In genomic region chr9:97479496-97480159, GRCh38 we compare ENCODE assay signal across 19 cellular contexts. TPM values are rescaled to one million over a fixed set of nuclear protein-coding genes. Genes with fewer than 3 reads are reported as not detected.
DNase-seq lines count a peak whose midpoint lies in the region; ATAC-seq, FAIRE-seq and TF ChIP-seq lines count a peak whose summit lies in the region.
"Had no signal": no experiment of that assay in that cellular context is flagged by ENCODE, and none has a peak within 500 bp of the region (broad histone marks: within the 10 kb centered on the region; RNA-seq: fewer than 3 reads in every experiment).

No MANE protein-coding gene starts in this region.

- TF ChIP-seq EP300 in HepG2 (IDR thresholded peaks at IDR 0.05; ENCODE audit: low read depth in 2 of 2, low read length in 2 of 2) (no peak), HepG2 (CRISPR knock-in tag; IDR thresholded peaks at IDR 0.05; ENCODE audit: borderline replicate concordance) (no peak)

- no peak overlapping the region for H2AFZ ChIP-seq in HepG2 (ENCODE audit: low read length)
- H2AFZ ChIP-seq: GM23248 had no signal

- H3K36me3 ChIP-seq in right lobe of liver, result peaks cover 0 to 6% (median 0%) of the 10 kb centered on the region in 4 donors
- peaks cover 6 to 22% of the 10 kb centered on the region in 2 experiments for H3K36me3 ChIP-seq in HepG2 (replicated peaks in 1 of 2; ENCODE audit: control insufficient read depth in 1 of 2, insufficient read depth in 2 of 2, low read length in 2 of 2)

- no peaks in the 10 kb centered on the region for H3K27me3 ChIP-seq in right lobe of liver
- no peaks in the 10 kb centered on the region for H3K27me3 ChIP-seq in HepG2 (ENCODE audit: control insufficient read depth in 1 of 2, insufficient read depth in 2 of 2, low read length in 2 of 2)
- H3K27me3 ChIP-seq: Peyer's patch had no signal

- peaks cover 0 to 36% (median 9%) of the 10 kb centered on the region in 4 donors for H3K4me1 ChIP-seq in right lobe of liver
- H3K4me1 ChIP-seq in HepG2 (ENCODE audit: insufficient read depth, low read length), result peaks cover 8% of the 10 kb centered on the region
- H3K4me1 ChIP-seq: Peyer's patch had no signal

- POLR2A ChIA-PET in HepG2 (lab: Yijun Ruan, JAX), result no interaction called here

- in situ Hi-C loops in HepG2 (cut with HindIII; ENCODE audit: extremely low pct_ligation_motif_present, low pct_unique_long_range_greater_than_20kb), result no loop called here

- H3K9ac ChIP-seq in HepG2 (ENCODE audit: insufficient read depth, low read depth, low read length), result no peak overlapping the region
- H3K9ac ChIP-seq: GM23248 had no signal

- intact Hi-C loops in right lobe of liver (cut with DNase I), result no loop called here
- intact Hi-C loops in HepG2 (cut with micrococcal nuclease; ENCODE audit: unreplicated experiment), result no loop called here

- peak overlapping the region in 2 of 3 donors; percentile 47 to 53 for H3K27ac ChIP-seq in right lobe of liver
- H3K27ac ChIP-seq in HepG2 (ENCODE audit: extremely low read length, insufficient read depth, low read length), result no peak overlapping the region
- H3K27ac ChIP-seq: GM23248, Peyer's patch had no signal

- no peaks in the 10 kb centered on the region for H3K9me3 ChIP-seq in right lobe of liver
- H3K9me3 ChIP-seq in HepG2 (ENCODE audit: low read length), result no peaks in the 10 kb centered on the region
- H3K9me3 ChIP-seq: Peyer's patch had no signal

- BruUV-seq in HepG2 (replicated peaks; lab: Mats Ljungman, UMichigan), result no TSS peak

- no peaks in the 10 kb centered on the region for H4K20me1 ChIP-seq in HepG2 (ENCODE audit: insufficient read depth, low read length)

- CTCF ChIA-PET in HepG2 (lab: Yijun Ruan, JAX; ENCODE audit: low intra/inter-chr PET ratio, low total read pairs), result no interaction called here

- H3K4me3 ChIP-seq in right lobe of liver (no peak overlapping the region), HepG2 (replicated peaks in 1 of 3; ENCODE audit: insufficient read depth in 1 of 3, low read depth in 2 of 3, low read length in 3 of 3) (no peak overlapping the region)
- H3K4me3 ChIP-seq: GM23248, K562, Peyer's patch had no signal

- no peak overlapping the region for H3K4me2 ChIP-seq in HepG2 (ENCODE audit: low read depth, low read length)

- TF ChIP-seq POLR2A in right lobe of liver (IDR thresholded peaks at IDR 0.05) (no peak), HepG2 (IDR thresholded peaks at IDR 0.05; ENCODE audit: insufficient read depth in 1 of 2, low read depth in 2 of 2, low read length in 2 of 2) (no peak), GM12891 (IDR thresholded peaks at IDR 0.05; ENCODE audit: low read depth, low read length) (no peak)

- TF ChIP-seq RAD21 in HepG2 (CRISPR knock-in tag; IDR thresholded peaks at IDR 0.05), result no peak

- TF ChIP-seq CTCF in right lobe of liver (IDR thresholded peaks at IDR 0.05), result no peak
- TF ChIP-seq CTCF in HepG2 (CRISPR knock-in tag; IDR thresholded peaks at IDR 0.05), result no peak
- TF ChIP-seq CTCF in omental fat pad (IDR thresholded peaks at IDR 0.05), result no peak

- 82% methylated on average over 5 of the region's 5 CpGs for WGBS in right lobe of liver (ENCODE audit: insufficient coverage, low coverage, low lambda C conversion rate, missing lambda C conversion rate)
- 98% methylated on average over 5 of the region's 5 CpGs for WGBS in HepG2 (ENCODE audit: low lambda C conversion rate)

- FAIRE-seq in HepG2 (lab: Jason Lieb, UNC), result no peak
- FAIRE-seq in GM12891 (lab: Jason Lieb, UNC), result no peak
- FAIRE-seq: GM18507, K562 had no signal

- no peaks in the 10 kb centered on the region for H3K79me2 ChIP-seq in HepG2 (ENCODE audit: insufficient read depth, low read length)

- ATAC-seq in right lobe of liver, result no peak
- no peak for ATAC-seq in HepG2
- peak; percentile 69 for ATAC-seq in omental fat pad (ENCODE audit: low FRiP score)
- no peak for ATAC-seq in GM19351 (IDR thresholded peaks at IDR 0.05; ENCODE audit: unreplicated experiment)
- ATAC-seq: K562 had no signal

- DNase-seq in right lobe of liver, result no peak
- no peak for DNase-seq in HepG2 (ENCODE audit: low spot score)
- peak; percentile 8 for DNase-seq in fibroblast of gingiva (ENCODE audit: low read depth)
- no peak for DNase-seq in omental fat pad (ENCODE audit: low spot score)
- DNase-seq in GM12891 (ENCODE audit: insufficient read length, low spot score), result no peak
- no peak for DNase-seq in ecto neural progenitor cell (ENCODE audit: low spot score)
- DNase-seq: CD4-positive, CD25-positive, alpha-beta regulatory T cell; DMS53; GM23248; NCI-H1048; NCI-H146; NCI-H2081 treated with DMSO at 0.1 percent for 48 hours; NCI-H446; NCI-H774; Peyer's patch; SHP77 had no signal

TF ChIP-seq in HepG2, 621 proteins besides CTCF, POLR2A, EP300 and RAD21:
- TF ChIP-seq FOXA1 (IDR thresholded peaks at IDR 0.05) (no peak), FOXA1 (CRISPR knock-in tag; IDR thresholded peaks at IDR 0.05) (no peak), ZNF263 (CRISPR knock-in tag; IDR thresholded peaks at IDR 0.05) (no peak), SP140L (CRISPR knock-in tag; IDR thresholded peaks at IDR 0.05; ENCODE audit: borderline replicate concordance) (no peak), ARNT (IDR thresholded peaks at IDR 0.05) (no peak), ZNF468 (CRISPR knock-in tag; IDR thresholded peaks at IDR 0.05) (no peak), HNRNPH1 (optimal IDR thresholded peaks at IDR 0.05; ENCODE audit: low read depth, low read length) (no peak), MTF1 (CRISPR knock-in tag; IDR thresholded peaks at IDR 0.05) (no peak), ZBTB21 (CRISPR knock-in tag; IDR thresholded peaks at IDR 0.05) (no peak), ZNF577 (CRISPR knock-in tag; IDR thresholded peaks at IDR 0.05; ENCODE audit: borderline replicate concordance, low read depth) (no peak), ZNF44 (CRISPR knock-in tag; IDR thresholded peaks at IDR 0.05) (no peak)

TF ChIP-seq in GM12891, 5 proteins besides CTCF, POLR2A, EP300 and RAD21:
- no peak for TF ChIP-seq TAF1 (IDR thresholded peaks at IDR 0.05; ENCODE audit: low read depth, low read length)
- no peak for TF ChIP-seq PAX5 (IDR thresholded peaks at IDR 0.05; ENCODE audit: insufficient read depth, low read length, severe bottlenecking)
- no peak for TF ChIP-seq SPI1 (IDR thresholded peaks at IDR 0.05; ENCODE audit: low read depth, low read length)
- TF ChIP-seq POLR2AphosphoS5 (IDR thresholded peaks at IDR 0.05; ENCODE audit: low read depth, low read length), result no peak

RNA-seq across cellular contexts. Expression of gene TMOD1, which starts 21.8 kb away (rescaled TPM):
- 10 to 100 TPM in 4 of 6 experiments, 1 to 10 TPM in 2; 5.9 to 14.3 (median 12.7) TPM for total RNA-seq in right lobe of liver
- total RNA-seq in HepG2 (2016; rRNA removed; fragmentation: Illumina TruSeq; extraction: Trizol), result 0.04 TPM in 1 of 2 replicates, not detected in the other
- not detected in 2 replicates for total RNA-seq in HepG2 (2016; cell fraction: cytosol; rRNA removed; fragmentation: Illumina TruSeq; extraction: Trizol; ENCODE audit: low read depth)
- total RNA-seq in HepG2 (2016; cell fraction: insoluble cytoplasmic fraction; rRNA removed; fragmentation: Illumina TruSeq; extraction: Trizol), result 0.06 TPM in 1 of 2 replicates, not detected in the other
- 0.07 TPM in 1 of 2 replicates, not detected in the other for total RNA-seq in HepG2 (2016; cell fraction: membrane; rRNA removed; fragmentation: Illumina TruSeq; extraction: Trizol)
- total RNA-seq in HepG2 (2016; cell fraction: nucleus; rRNA removed; fragmentation: Illumina TruSeq; extraction: Trizol), result 0.16 TPM in 1 of 2 replicates, not detected in the other
- 0.04 and 0.07 TPM in 2 replicates for polyA plus RNA-seq in HepG2 (2011; rRNA removed)
- polyA plus RNA-seq in HepG2 (2011; cell fraction: cytosol; rRNA removed), result 0.03 TPM in 2 replicates
- polyA plus RNA-seq in HepG2 (2011; cell fraction: nucleus; rRNA removed), result 0.05 TPM in 1 of 2 replicates, not detected in the other
- 0.31 and 0.40 TPM in 2 replicates for polyA plus RNA-seq in HepG2 (2012)
- 0.09 TPM in 1 of 2 replicates, not detected in the other for polyA plus RNA-seq in HepG2 (2016; cell fraction: cytosol; fragmentation: Illumina TruSeq; extraction: Trizol; ENCODE audit: low read depth)
- polyA plus RNA-seq in HepG2 (2016; cell fraction: insoluble cytoplasmic fraction; fragmentation: Illumina TruSeq; extraction: Trizol; ENCODE audit: low read depth), result 0.19 TPM in 1 of 2 replicates, not detected in the other
- 0.06 and 0.07 TPM in 2 replicates for polyA plus RNA-seq in HepG2 (2016; cell fraction: membrane; fragmentation: Illumina TruSeq; extraction: Trizol; ENCODE audit: low read depth)
- 0.13 TPM in 1 of 2 replicates, not detected in the other for polyA plus RNA-seq in HepG2 (2016; cell fraction: nucleus; fragmentation: Illumina TruSeq; extraction: Trizol; ENCODE audit: insufficient read depth, low read depth)
- polyA minus RNA-seq in HepG2 (2011; rRNA and poly(A)+ RNA removed; ENCODE audit: low replicate concordance), result 0.98 TPM in 1 of 2 replicates, not detected in the other
- polyA minus RNA-seq in HepG2 (2011; cell fraction: cytosol; rRNA and poly(A)+ RNA removed), result not detected in 2 replicates
- not detected in 2 replicates for polyA minus RNA-seq in HepG2 (2011; cell fraction: nucleus; rRNA and poly(A)+ RNA removed)
- 10 to 100 TPM; 10.1 to 33.8 (median 21.0) TPM for total RNA-seq in omental fat pad
- polyA plus RNA-seq in GM12891 (2012; ENCODE audit: low read depth, missing spikeins), result 17.4 TPM

Comparison
In these comparisons a context has a peak if more than half of its experiments do, and no peak if none do; other contexts are left out.
1. RNA of gene TMOD1, which starts 21.8 kb away (total RNA-seq): 10.1 to 33.8 TPM in omental fat pad and 5.9 to 14.3 TPM in right lobe of liver; 0.04 to 0.16 TPM in HepG2; every median in the first group is over 4 times any median in the second.